ENCODE assay signal across 9 cellular contexts in genomic region chr5:619444-619843, GRCh38.
"Had no signal": no experiment of that assay in that cellular context is flagged by ENCODE, and none has a peak within 500 bp of the region (broad histone marks: within the 10 kb centered on the region; RNA-seq: fewer than 3 reads in every experiment).

No MANE protein-coding gene starts in this region.

- H3K27ac ChIP-seq: psoas muscle had no signal

- DNase-seq: activated CD4-positive, alpha-beta T cell treated with anti-CD3 and anti-CD28 coated beads, Interleukin-2, amount 50 U/mL, for 1 hour; central memory CD4-positive, alpha-beta T cell; hypothalamus; occipital lobe; psoas muscle; stimulated activated CD4-positive, alpha-beta T cell treated with anti-CD3 and anti-CD28 coated beads, Interleukin-2, amount 100 ng/mL, for 48 hours; stimulated activated naive CD4-positive, alpha-beta T cell treated with Interleukin-2 at 50 U/mL for 16 hours had no signal

- H3K4me3 ChIP-seq: psoas muscle had no signal

- ATAC-seq: esophagus mucosa, psoas muscle, SK-N-SH treated with all-trans-retinoic acid at 6 μM for 48 hours had no signal

- H3K4me1 ChIP-seq: psoas muscle had no signal

- H3K9me3 ChIP-seq: psoas muscle had no signal
